12 cellular contexts compared by ENCODE assay signal in the genomic region with DNA sequence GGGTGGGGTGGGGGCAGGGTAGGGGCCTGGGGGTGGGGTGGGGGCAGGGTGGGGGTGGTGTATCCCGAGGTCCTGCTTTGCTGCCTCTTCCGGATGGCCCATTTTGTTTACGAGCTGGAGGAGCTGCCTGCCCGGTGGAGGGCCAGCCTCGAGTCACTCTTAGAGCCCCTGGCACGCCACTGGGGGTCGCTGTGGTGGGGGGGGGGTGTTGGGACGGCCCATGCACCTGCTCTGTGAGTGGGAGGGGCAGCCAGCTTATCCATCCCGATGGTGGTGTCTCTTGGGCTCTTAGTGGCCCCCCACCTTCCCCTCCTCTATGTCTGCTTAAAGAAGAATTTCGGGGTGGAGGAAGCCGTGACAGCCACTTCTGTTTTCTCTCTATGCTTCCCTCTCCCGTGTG. TPM values are rescaled to one million over a fixed set of nuclear protein-coding genes. Genes with fewer than 3 reads are reported as not detected.
DNase-seq lines count a peak whose midpoint lies in the region; ATAC-seq and TF ChIP-seq lines count a peak whose summit lies in the region.
"Had no signal": no experiment of that assay in that cellular context is flagged by ENCODE, and none has a peak within 500 bp of the region (broad histone marks: within the 10 kb centered on the region; RNA-seq: fewer than 3 reads in every experiment).

No MANE protein-coding gene starts in this region.

- H3K36me3 ChIP-seq in Loucy (ENCODE audit: insufficient read depth, low read length): no peaks in the 10 kb centered on the region
- no peaks in the 10 kb centered on the region for H3K36me3 ChIP-seq in neuronal stem cell (replicated peaks in 1 of 2; ENCODE audit: control insufficient read depth in 2 of 2, insufficient read depth in 2 of 2, low read length in 2 of 2)
- H3K36me3 ChIP-seq: suprapubic skin had no signal

- WGBS in neuronal stem cell (ENCODE audit: extremely low coverage in 2 of 2, insufficient read length in 2 of 2, insufficient replicate concordance in 1 of 2), 2 donors: no CpG with 5 or more reads among the region's 12 CpGs

- H3K4me1 ChIP-seq in Loucy (ENCODE audit: insufficient read depth, low read length, poor library complexity, severe bottlenecking) (no peaks in the 10 kb centered on the region), neuronal stem cell (ENCODE audit: control insufficient read depth in 2 of 2, insufficient read depth in 1 of 2, low read depth in 1 of 2, low read length in 2 of 2) (peaks cover 5% of the 10 kb centered on the region in 2 donors)
- H3K4me1 ChIP-seq: parathyroid adenoma had no signal

- no peak overlapping the region for H2BK5ac ChIP-seq in neuronal stem cell (ENCODE audit: low read length)

- H3K4me3 ChIP-seq in Loucy (ENCODE audit: low read length, poor library complexity, severe bottlenecking) (no peak overlapping the region), choroid plexus epithelial cell (ENCODE audit: low read depth, low read length) (no peak overlapping the region), neuronal stem cell (ENCODE audit: low read length in 2 of 2) (no peak overlapping the region)
- H3K4me3 ChIP-seq: suprapubic skin had no signal

- H2AFZ ChIP-seq in Loucy (ENCODE audit: low read length) (no peak overlapping the region), neuronal stem cell (ENCODE audit: low read length) (peak overlapping the region; percentile 69)
- H2AFZ ChIP-seq: parathyroid adenoma had no signal

- H2AK5ac ChIP-seq in neuronal stem cell (ENCODE audit: low read depth, low read length): peak overlapping the region; percentile 88

- DNase-seq in DMS 273 (lab: John Stamatoyannopoulos, UW; ENCODE audit: unreplicated experiment) (peak; percentile 54), DMS 273 treated with DMSO at 0.1 percent for 48 hours (lab: John Stamatoyannopoulos, UW) (no peak), choroid plexus epithelial cell (ENCODE audit: low read depth) (no peak), neuronal stem cell (ENCODE audit: low spot score) (no peak), D341Med (ENCODE audit: low spot score) (no peak)
- DNase-seq: MV-4-11 had no signal

- no peaks in the 10 kb centered on the region for H3F3A ChIP-seq in Loucy (ENCODE audit: low read depth)

- H4K91ac ChIP-seq in neuronal stem cell (ENCODE audit: low read depth, low read length, poor library complexity): no peak overlapping the region

- H4K8ac ChIP-seq in neuronal stem cell (ENCODE audit: low read depth, low read length): no peak overlapping the region

- H2BK15ac ChIP-seq in neuronal stem cell (ENCODE audit: low read length): peak overlapping the region; percentile 58

- H3K27me3 ChIP-seq in Loucy (ENCODE audit: insufficient read depth, low read length, poor library complexity, severe bottlenecking): no peaks in the 10 kb centered on the region
- no peaks in the 10 kb centered on the region for H3K27me3 ChIP-seq in neuronal stem cell (ENCODE audit: control insufficient read depth in 3 of 3, insufficient read depth in 3 of 3, low read depth in 1 of 3, low read length in 3 of 3)
- H3K27me3 ChIP-seq: suprapubic skin had no signal

- TF ChIP-seq CTCF in Loucy (conservative IDR thresholded peaks at IDR 0.05; ENCODE audit: low read length): peak; percentile 41
- TF ChIP-seq CTCF in choroid plexus epithelial cell (conservative IDR thresholded peaks at IDR 0.05; ENCODE audit: low read depth, low read length): peak; percentile 43

- H3K9me3 ChIP-seq in Loucy (ENCODE audit: insufficient read depth, low read depth, low read length) (no peaks in the 10 kb centered on the region), neuronal stem cell (replicated peaks in 1 of 2; ENCODE audit: control insufficient read depth in 2 of 2, insufficient read depth in 1 of 2, low read depth in 1 of 2, low read length in 2 of 2) (no peaks in the 10 kb centered on the region)
- H3K9me3 ChIP-seq: suprapubic skin had no signal

- H2BK120ac ChIP-seq in neuronal stem cell (ENCODE audit: low read depth, low read length): no peak overlapping the region

- no peaks in the 10 kb centered on the region for H3K79me1 ChIP-seq in neuronal stem cell (ENCODE audit: low read depth, low read length)

- no peak overlapping the region for H3K27ac ChIP-seq in neuronal stem cell (replicated peaks; ENCODE audit: low read length)
- H3K27ac ChIP-seq: epithelial cell of prostate, parathyroid adenoma, suprapubic skin had no signal

- ATAC-seq in GM18511 (IDR thresholded peaks at IDR 0.05; ENCODE audit: unreplicated experiment) (no peak), GM18498 (IDR thresholded peaks at IDR 0.05; ENCODE audit: unreplicated experiment) (no peak)

- H3K4ac ChIP-seq in neuronal stem cell (ENCODE audit: low read length): no peak overlapping the region

- no peak overlapping the region for H3K9ac ChIP-seq in Loucy (ENCODE audit: low read depth, low read length, poor library complexity, severe bottlenecking)
- H3K9ac ChIP-seq in neuronal stem cell (ENCODE audit: low read depth, low read length, poor library complexity): no peak overlapping the region
- H3K9ac ChIP-seq: parathyroid adenoma had no signal

- no peak overlapping the region for H3K23ac ChIP-seq in neuronal stem cell (ENCODE audit: low read depth, low read length, poor library complexity)

- no peaks in the 10 kb centered on the region for H3K9me2 ChIP-seq in Loucy (replicated peaks; ENCODE audit: low read depth, low read length)

- H3K18ac ChIP-seq in neuronal stem cell (ENCODE audit: low read length): peak overlapping the region; percentile 71

- peak overlapping the region; percentile 17 for H3K14ac ChIP-seq in neuronal stem cell (ENCODE audit: low read length)

- H2BK12ac ChIP-seq in neuronal stem cell (ENCODE audit: low read length): no peak overlapping the region

- H3K4me2 ChIP-seq in Loucy (ENCODE audit: low read depth, low read length, poor library complexity, severe bottlenecking) (no peak overlapping the region), neuronal stem cell (ENCODE audit: insufficient read depth, low read length, poor library complexity, severe bottlenecking) (peak overlapping the region; percentile 18)

- H4K20me1 ChIP-seq in Loucy (ENCODE audit: insufficient read depth, low read length, poor library complexity, severe bottlenecking): no peaks in the 10 kb centered on the region

- H3K79me2 ChIP-seq in Loucy (ENCODE audit: insufficient read depth, low read length): no peaks in the 10 kb centered on the region
- H3K79me2 ChIP-seq: parathyroid adenoma had no signal

RNA-seq across cellular contexts. Expression of gene MRGPRD, which starts 24.6 kb away (rescaled TPM):
- 0.04 TPM for polyA plus RNA-seq in neuronal stem cell (2013, experiment 1 of 2)
- not detected for polyA plus RNA-seq in neuronal stem cell (2013, experiment 2 of 2)

RNA-seq across cellular contexts. Expression of gene IGHMBP2, which starts 52.5 kb away (rescaled TPM):
- 7.8 TPM for polyA plus RNA-seq in neuronal stem cell (2013, experiment 1 of 2)
- polyA plus RNA-seq in neuronal stem cell (2013, experiment 2 of 2): 7.6 TPM

RNA-seq across cellular contexts. Expression of gene MRPL21, which starts 52.5 kb away (rescaled TPM):
- polyA plus RNA-seq in neuronal stem cell (2013, experiment 1 of 2): 72.9 TPM
- polyA plus RNA-seq in neuronal stem cell (2013, experiment 2 of 2): 67.6 TPM

RNA-seq across cellular contexts. Expression of gene MRGPRF, which starts 56.9 kb away (rescaled TPM):
- polyA plus RNA-seq in neuronal stem cell (2013, experiment 1 of 2): 2.2 TPM
- 2.0 TPM for polyA plus RNA-seq in neuronal stem cell (2013, experiment 2 of 2)
